ENCODE assay signal across 1 cellular context in the genomic region with DNA sequence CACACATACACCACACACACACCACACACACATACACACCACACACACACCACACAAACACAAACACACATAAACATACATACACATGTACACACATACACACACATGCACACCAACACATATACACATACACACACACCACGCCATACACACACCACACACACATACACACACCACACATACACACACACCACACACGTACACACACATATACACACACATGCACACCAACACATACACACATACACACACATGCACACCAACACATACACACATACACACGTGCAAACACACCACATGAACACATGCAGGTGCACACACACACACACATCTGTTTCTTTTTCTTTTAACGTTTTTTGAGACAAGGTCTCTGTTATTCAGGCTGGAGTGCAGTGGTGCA.
TF ChIP-seq lines count a peak whose summit lies in the region.

No MANE protein-coding gene starts in this region.

TF ChIP-seq in IMR-90, 13 proteins besides CTCF, POLR2A, EP300 and RAD21:
- TF ChIP-seq NFE2L2 (IDR thresholded peaks at IDR 0.05; ENCODE audit: low read depth, low read length), result no peak
- TF ChIP-seq, protein P1, sequence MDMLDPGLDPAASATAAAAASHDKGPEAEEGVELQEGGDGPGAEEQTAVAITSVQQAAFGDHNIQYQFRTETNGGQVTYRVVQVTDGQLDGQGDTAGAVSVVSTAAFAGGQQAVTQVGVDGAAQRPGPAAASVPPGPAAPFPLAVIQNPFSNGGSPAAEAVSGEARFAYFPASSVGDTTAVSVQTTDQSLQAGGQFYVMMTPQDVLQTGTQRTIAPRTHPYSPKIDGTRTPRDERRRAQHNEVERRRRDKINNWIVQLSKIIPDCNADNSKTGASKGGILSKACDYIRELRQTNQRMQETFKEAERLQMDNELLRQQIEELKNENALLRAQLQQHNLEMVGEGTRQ (IDR thresholded peaks at IDR 0.05; ENCODE audit: low read depth, low read length), result no peak
